8 cellular contexts compared by ENCODE assay signal in the genomic region with DNA sequence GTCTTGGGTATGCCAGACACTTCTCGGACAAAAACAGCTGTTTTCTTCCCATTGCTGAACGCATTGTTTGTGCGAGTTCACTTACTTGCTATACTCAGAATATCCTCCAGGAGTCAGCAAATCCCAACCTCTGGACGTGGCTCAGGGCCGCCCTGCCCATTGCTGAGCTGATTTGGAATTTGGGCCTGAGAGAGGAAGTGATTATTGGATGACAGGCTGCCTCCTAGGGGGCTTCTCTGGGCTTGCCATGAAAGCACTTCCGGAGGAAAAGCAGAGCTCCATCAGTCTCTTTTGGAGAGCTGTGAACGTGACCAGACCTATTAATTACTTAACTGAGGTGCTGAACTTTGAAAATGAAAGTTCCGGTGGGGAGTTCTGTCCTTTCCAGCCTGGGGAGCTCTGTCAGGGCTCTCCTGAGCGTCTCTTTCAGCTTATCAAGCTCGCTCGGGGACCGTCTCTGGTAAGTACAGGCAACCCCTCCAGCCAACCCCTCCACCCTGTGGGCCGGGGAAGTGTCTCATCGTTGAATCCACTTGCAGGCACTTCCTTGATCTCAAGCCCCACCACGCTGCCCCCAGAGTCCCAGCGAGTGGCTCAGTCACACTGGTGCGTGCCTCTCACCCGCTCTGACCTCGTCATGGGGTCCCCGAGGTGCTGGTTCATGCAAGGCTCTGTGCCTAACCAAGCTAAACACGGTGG.
DNase-seq lines count a peak whose midpoint lies in the region; ATAC-seq, FAIRE-seq and TF ChIP-seq lines count a peak whose summit lies in the region.

No MANE protein-coding gene starts in this region.

- peak; percentile 96 for TF ChIP-seq CTCF in astrocyte (IDR thresholded peaks at IDR 0.05; ENCODE audit: insufficient read depth, low read depth, low read length)

- H3K4me1 ChIP-seq in astrocyte (ENCODE audit: insufficient read depth, low read length) (peaks cover 10% of the 10 kb centered on the region), skeletal muscle satellite cell (ENCODE audit: control insufficient read depth, insufficient read depth, low read length) (peaks cover 23% of the 10 kb centered on the region)

- peaks cover 4% of the 10 kb centered on the region for H3K4me1 Mint-ChIP-seq in T-helper 2 cell treated with Interferon-gamma antibody and Interleukin-4, amounts not matched to agents 5 μg/mL and 100 μg/mL, for 36 hours (ENCODE audit: low read depth)
- H3K4me1 Mint-ChIP-seq in astrocyte (ENCODE audit: low read depth, unreplicated experiment): peaks cover 5% of the 10 kb centered on the region

- no peaks in the 10 kb centered on the region for H3K36me3 ChIP-seq in astrocyte (ENCODE audit: insufficient read depth, low read length)
- H3K36me3 ChIP-seq in skeletal muscle satellite cell (ENCODE audit: insufficient read depth, low read length): no peaks in the 10 kb centered on the region

- H3K4me3 ChIP-seq in astrocyte (ENCODE audit: insufficient read depth, low read depth, low read length): no peak overlapping the region
- peak overlapping the region; percentile 28 for H3K4me3 ChIP-seq in skeletal muscle satellite cell (ENCODE audit: low read length)

- H2AFZ ChIP-seq in astrocyte (ENCODE audit: low read depth, low read length): peak overlapping the region; percentile 43

- peak overlapping the region; percentile 2 for H3K9ac ChIP-seq in astrocyte (ENCODE audit: low read length)
- peak overlapping the region; percentile 36 for H3K9ac ChIP-seq in skeletal muscle satellite cell (ENCODE audit: low read depth, low read length)

- no peaks in the 10 kb centered on the region for H3K79me2 ChIP-seq in astrocyte (ENCODE audit: insufficient read depth, low read length)

- FAIRE-seq in astrocyte (lab: Jason Lieb, UNC): peak; percentile 93

- H3K4me2 ChIP-seq in astrocyte (ENCODE audit: low read length) (peak overlapping the region; percentile 55), skeletal muscle satellite cell (ENCODE audit: low read length) (peak overlapping the region; percentile 71)

- peak overlapping the region; percentile 66 for H3K4me3 Mint-ChIP-seq in T-helper 2 cell treated with Interferon-gamma antibody and Interleukin-4, amounts not matched to agents 5 μg/mL and 100 μg/mL, for 36 hours
- no peak overlapping the region for H3K4me3 Mint-ChIP-seq in astrocyte (ENCODE audit: unreplicated experiment)

- H4K20me1 ChIP-seq in astrocyte (ENCODE audit: insufficient read depth, low read length): no peaks in the 10 kb centered on the region

- no peak overlapping the region for H3K27ac ChIP-seq in astrocyte (ENCODE audit: low read depth, low read length)

- H3K36me3 Mint-ChIP-seq in T-helper 2 cell treated with Interferon-gamma antibody and Interleukin-4, amounts not matched to agents 5 μg/mL and 100 μg/mL, for 36 hours (ENCODE audit: low read depth): no peaks in the 10 kb centered on the region
- no peaks in the 10 kb centered on the region for H3K36me3 Mint-ChIP-seq in astrocyte (ENCODE audit: low read depth, unreplicated experiment)

- H3K27me3 Mint-ChIP-seq in T-helper 2 cell treated with Interferon-gamma antibody and Interleukin-4, amounts not matched to agents 5 μg/mL and 100 μg/mL, for 36 hours (ENCODE audit: low read depth): peaks cover 20% of the 10 kb centered on the region
- H3K27me3 Mint-ChIP-seq in astrocyte (ENCODE audit: low read depth, unreplicated experiment): peaks cover 26% of the 10 kb centered on the region

- H3K9me3 Mint-ChIP-seq in T-helper 2 cell treated with Interferon-gamma antibody and Interleukin-4, amounts not matched to agents 5 μg/mL and 100 μg/mL, for 36 hours: no peaks in the 10 kb centered on the region
- H3K9me3 Mint-ChIP-seq in astrocyte (ENCODE audit: unreplicated experiment): peaks cover 2% of the 10 kb centered on the region

- peak; percentile 79 for ATAC-seq in HG02678 (IDR thresholded peaks at IDR 0.05; ENCODE audit: unreplicated experiment)
- no peak for ATAC-seq in GM19324 (IDR thresholded peaks at IDR 0.05; ENCODE audit: low FRiP score, unreplicated experiment)

- H3K27me3 ChIP-seq in astrocyte (ENCODE audit: insufficient read depth, low read length) (no peaks in the 10 kb centered on the region), skeletal muscle satellite cell (ENCODE audit: control insufficient read depth, insufficient read depth, low read length) (peaks cover 5% of the 10 kb centered on the region)

- peak overlapping the region; percentile 45 for H3K27ac Mint-ChIP-seq in T-helper 2 cell treated with Interferon-gamma antibody and Interleukin-4, amounts not matched to agents 5 μg/mL and 100 μg/mL, for 36 hours
- peak overlapping the region; percentile 85 for H3K27ac Mint-ChIP-seq in astrocyte (ENCODE audit: unreplicated experiment)

- H3K9me3 ChIP-seq in astrocyte (ENCODE audit: insufficient read depth, low read depth, low read length): no peaks in the 10 kb centered on the region
- H3K9me3 ChIP-seq in skeletal muscle satellite cell (replicated peaks; ENCODE audit: low read length): no peaks in the 10 kb centered on the region

- DNase-seq in GM04504 (ENCODE audit: low read depth): peak; percentile 67
- peak; percentile 83 for DNase-seq in NCI-H1694 (lab: John Stamatoyannopoulos, UW)
- peak; percentile 51 for DNase-seq in T-helper 2 cell treated with Interferon-gamma antibody and Interleukin-4, amounts not matched to agents 5 μg/mL and 100 μg/mL, for 36 hours (ENCODE audit: low spot score)
- DNase-seq in astrocyte (ENCODE audit: low read depth): peak; percentile 59
- peak; percentile 33 to 35 for DNase-seq in hippocampal formation (lab: John Stamatoyannopoulos, UW)
